32 cellular contexts compared by ENCODE assay signal in genomic region chr5:10853144-10853543, GRCh38.
"Had no signal": no experiment of that assay in that cellular context is flagged by ENCODE, and none has a peak within 500 bp of the region (broad histone marks: within the 10 kb centered on the region; RNA-seq: fewer than 3 reads in every experiment).

No MANE protein-coding gene starts in this region.

- H3K9me3 ChIP-seq: esophagus squamous epithelium, gastroesophageal sphincter had no signal

- ATAC-seq: activated CD4-positive, alpha-beta T cell treated with anti-CD3 and anti-CD28 coated beads for 36 hours; activated CD8-positive, alpha-beta memory T cell treated with anti-CD3 and anti-CD28 coated beads, Interleukin-2, amount 10 ng/mL, durations not matched to agents 7 days and 5 days; activated CD8-positive, alpha-beta T cell treated with anti-CD3 and anti-CD28 coated beads, Interleukin-2, amount 10 ng/mL, durations not matched to agents 7 days and 5 days; activated T-cell treated with anti-CD3 and anti-CD28 coated beads, Interleukin-2, amount 50 U/mL, for 72 hours; effector memory CD8-positive, alpha-beta T cell; gastroesophageal sphincter; heart right ventricle; T-helper 17 cell had no signal

- H3K27me3 ChIP-seq: brain microvascular endothelial cell had no signal

- DNase-seq: activated CD4-positive, alpha-beta memory T cell treated with anti-CD3 and anti-CD28 coated beads for 36 hours; activated CD4-positive, alpha-beta T cell treated with anti-CD3 and anti-CD28 coated beads for 36 hours; activated CD4-positive, alpha-beta T cell treated with anti-CD3 and anti-CD28 coated beads, Interleukin-2, amount 10 ng/mL, durations not matched to agents 24 days and 14 days; activated CD4-positive, CD25-positive, alpha-beta regulatory T cell; activated CD4-positive, CD25-positive, alpha-beta regulatory T cell treated with anti-CD3 and anti-CD28 coated beads, Interleukin-2, amount 50 U/mL, for 72 hours; activated CD8-positive, alpha-beta memory T cell treated with anti-CD3 and anti-CD28 coated beads, Interleukin-2, amount 10 ng/mL, durations not matched to agents 7 days and 5 days; activated CD8-positive, alpha-beta memory T cell treated with anti-CD3 and anti-CD28 coated beads, Interleukin-2, amount 50 U/mL, for 48 hours; activated CD8-positive, alpha-beta T cell treated with anti-CD3 and anti-CD28 coated beads, Interleukin-2, amount 10 ng/mL, durations not matched to agents 7 days and 5 days; activated gamma-delta T cell; activated naive CD4-positive, alpha-beta T cell treated with anti-CD3 and anti-CD28 coated beads, Interleukin-2, amount 50 U/mL, for 16 hours; activated naive CD4-positive, alpha-beta T cell treated with Interleukin-2 at 50 U/mL for 16 hours; activated T-cell treated with anti-CD3 and anti-CD28 coated beads for 4 hours; activated T-cell treated with anti-CD3 and anti-CD28 coated beads, Interleukin-2, amount 50 U/mL, for 24 hours; activated T-cell treated with anti-CD3 and anti-CD28 coated beads, Interleukin-2, amount 50 U/mL, for 72 hours; amniotic stem cell; anterior cingulate cortex; brain microvascular endothelial cell; dermis blood vessel endothelial cell; effector CD4-positive, alpha-beta T cell; effector memory CD8-positive, alpha-beta T cell; erythroblast; esophagus squamous epithelium; foreskin melanocyte; heart right ventricle; T-helper 1 cell; T-helper 17 cell; T1000 had no signal

- H3K9me3 Mint-ChIP-seq: activated CD4-positive, alpha-beta T cell treated with anti-CD3 and anti-CD28 coated beads, Interleukin-2, amount 10 ng/mL, durations not matched to agents 24 days and 14 days; activated T-cell treated with anti-CD3 and anti-CD28 coated beads, Interleukin-2, amount 50 U/mL, for 24 hours; central memory CD8-positive, alpha-beta T cell; T-helper 2 cell treated with Interferon-gamma antibody and Interleukin-4, amounts not matched to agents 5 μg/mL and 100 μg/mL, for 36 hours had no signal

- H3K27ac ChIP-seq: brain microvascular endothelial cell, coronary artery, esophagus squamous epithelium, gastroesophageal sphincter, heart right ventricle had no signal

- H3K4me3 ChIP-seq: coronary artery, esophagus squamous epithelium, gastroesophageal sphincter, heart right ventricle had no signal

- H3K36me3 Mint-ChIP-seq: activated CD4-positive, alpha-beta memory T cell treated with anti-CD3 and anti-CD28 coated beads for 36 hours; activated CD8-positive, alpha-beta memory T cell treated with anti-CD3 and anti-CD28 coated beads, Interleukin-2, amount 10 ng/mL, durations not matched to agents 7 days and 5 days; activated naive CD8-positive, alpha-beta T cell had no signal

- H3K36me3 ChIP-seq: brain microvascular endothelial cell, esophagus squamous epithelium, gastroesophageal sphincter, heart right ventricle had no signal

- H3K4me3 Mint-ChIP-seq: activated CD4-positive, alpha-beta memory T cell treated with anti-CD3 and anti-CD28 coated beads for 36 hours; activated CD4-positive, alpha-beta T cell treated with anti-CD3 and anti-CD28 coated beads for 36 hours; activated CD4-positive, alpha-beta T cell treated with anti-CD3 and anti-CD28 coated beads, Interleukin-2, amount 10 ng/mL, durations not matched to agents 24 days and 14 days; activated CD8-positive, alpha-beta memory T cell treated with anti-CD3 and anti-CD28 coated beads, Interleukin-2, amount 10 ng/mL, durations not matched to agents 7 days and 5 days; activated CD8-positive, alpha-beta T cell treated with anti-CD3 and anti-CD28 coated beads, Interleukin-2, amount 10 ng/mL, durations not matched to agents 7 days and 5 days; activated naive CD8-positive, alpha-beta T cell; activated T-cell treated with anti-CD3 and anti-CD28 coated beads, Interleukin-2, amount 50 U/mL, for 24 hours; activated T-cell treated with anti-CD3 and anti-CD28 coated beads, Interleukin-2, amount 50 U/mL, for 72 hours; central memory CD8-positive, alpha-beta T cell; effector memory CD8-positive, alpha-beta T cell; T-helper 17 cell; T-helper 2 cell treated with Interferon-gamma antibody and Interleukin-4, amounts not matched to agents 5 μg/mL and 100 μg/mL, for 36 hours had no signal

- H3K4me1 Mint-ChIP-seq: activated CD4-positive, alpha-beta T cell treated with anti-CD3 and anti-CD28 coated beads for 36 hours; activated CD4-positive, alpha-beta T cell treated with anti-CD3 and anti-CD28 coated beads, Interleukin-2, amount 10 ng/mL, durations not matched to agents 24 days and 14 days; activated CD8-positive, alpha-beta memory T cell treated with anti-CD3 and anti-CD28 coated beads, Interleukin-2, amount 10 ng/mL, durations not matched to agents 7 days and 5 days; central memory CD8-positive, alpha-beta T cell; T-helper 17 cell had no signal

- H3K27ac Mint-ChIP-seq: activated CD4-positive, alpha-beta memory T cell treated with anti-CD3 and anti-CD28 coated beads for 36 hours; activated CD4-positive, alpha-beta T cell treated with anti-CD3 and anti-CD28 coated beads for 36 hours; activated CD4-positive, alpha-beta T cell treated with anti-CD3 and anti-CD28 coated beads, Interleukin-2, amount 10 ng/mL, durations not matched to agents 24 days and 14 days; activated CD8-positive, alpha-beta memory T cell treated with anti-CD3 and anti-CD28 coated beads, Interleukin-2, amount 10 ng/mL, durations not matched to agents 7 days and 5 days; activated CD8-positive, alpha-beta T cell treated with anti-CD3 and anti-CD28 coated beads, Interleukin-2, amount 10 ng/mL, durations not matched to agents 7 days and 5 days; activated naive CD8-positive, alpha-beta T cell; activated T-cell treated with anti-CD3 and anti-CD28 coated beads, Interleukin-2, amount 50 U/mL, for 24 hours; activated T-cell treated with anti-CD3 and anti-CD28 coated beads, Interleukin-2, amount 50 U/mL, for 72 hours; effector memory CD8-positive, alpha-beta T cell; T-helper 17 cell; T-helper 2 cell treated with Interferon-gamma antibody and Interleukin-4, amounts not matched to agents 5 μg/mL and 100 μg/mL, for 36 hours had no signal
